In genomic region chrX:79100791-79101484, GRCh38 we compare ENCODE assay signal across 1 cellular context.
TF ChIP-seq lines count a peak whose summit lies in the region.

No MANE protein-coding gene starts in this region.

TF ChIP-seq in SK-N-SH, 30 proteins besides CTCF, POLR2A, EP300 and RAD21:
- no peak for TF ChIP-seq RXRA (IDR thresholded peaks at IDR 0.05; ENCODE audit: borderline replicate concordance, low read depth)
- no peak for TF ChIP-seq FOXJ3 (CRISPR knock-in tag; IDR thresholded peaks at IDR 0.05)
- no peak for TF ChIP-seq RFX5 (IDR thresholded peaks at IDR 0.05; ENCODE audit: low read length)
- no peak for TF ChIP-seq RCOR1 (IDR thresholded peaks at IDR 0.05; ENCODE audit: low read length)
- TF ChIP-seq ZBTB33 (IDR thresholded peaks at IDR 0.05; ENCODE audit: borderline replicate concordance, low read depth): no peak
- TF ChIP-seq FOSL2 (IDR thresholded peaks at IDR 0.05; ENCODE audit: borderline replicate concordance, low read depth): no peak
- no peak for TF ChIP-seq USF2 (IDR thresholded peaks at IDR 0.05; ENCODE audit: borderline replicate concordance, low read depth, low read length)
- TF ChIP-seq NRF1 (IDR thresholded peaks at IDR 0.05; ENCODE audit: low read depth, low read length): no peak
- no peak for TF ChIP-seq REST (IDR thresholded peaks at IDR 0.05; ENCODE audit: low read depth, low read length)
- no peak for TF ChIP-seq POLR2AphosphoS5 (IDR thresholded peaks at IDR 0.05; ENCODE audit: low read depth, low read length)
- TF ChIP-seq TCF12 (IDR thresholded peaks at IDR 0.05): no peak
- TF ChIP-seq SIN3A (IDR thresholded peaks at IDR 0.05; ENCODE audit: borderline replicate concordance, low read depth, low read length): no peak
- no peak for TF ChIP-seq GATA2 (CRISPR knock-in tag; IDR thresholded peaks at IDR 0.05)
- TF ChIP-seq IRF3 (IDR thresholded peaks at IDR 0.05; ENCODE audit: low read depth, low read length): no peak
- no peak for TF ChIP-seq NFIC (IDR thresholded peaks at IDR 0.05; ENCODE audit: borderline replicate concordance)
